In genomic region chr12:106987846-106988245, GRCh38 we compare ENCODE assay signal across 10 cellular contexts. TPM values are rescaled to one million over a fixed set of nuclear protein-coding genes. Genes with fewer than 3 reads are reported as not detected.
DNase-seq lines count a peak whose midpoint lies in the region; ATAC-seq, FAIRE-seq and TF ChIP-seq lines count a peak whose summit lies in the region.
"Had no signal": no experiment of that assay in that cellular context is flagged by ENCODE, and none has a peak within 500 bp of the region (broad histone marks: within the 10 kb centered on the region; RNA-seq: fewer than 3 reads in every experiment).

No MANE protein-coding gene starts in this region.

- no peak for ATAC-seq in central memory CD8-positive, alpha-beta T cell (replicated peaks; ENCODE audit: extremely low read depth, poor library complexity, severe bottlenecking)

- no peaks in the 10 kb centered on the region for H3K9me3 ChIP-seq in CD4-positive, alpha-beta memory T cell (ENCODE audit: control insufficient read depth in 1 of 2, low read length in 2 of 2)
- H3K9me3 ChIP-seq in HUES64 (ENCODE audit: insufficient read depth, low read depth, low read length), result no peaks in the 10 kb centered on the region
- no peaks in the 10 kb centered on the region for H3K9me3 ChIP-seq in neural cell (ENCODE audit: low read length)

- no peak overlapping the region for H2AFZ ChIP-seq in neural cell (ENCODE audit: low read depth, low read length)

- intact Hi-C loops in CD4-positive, alpha-beta memory T cell (cut with micrococcal nuclease), result loop anchor here (1.0 kb wide), 1 partner anchor 32 kb away; no protein-coding TSS in a partner anchor

- POLR2A ChIA-PET in CD4-positive, alpha-beta memory T cell (lab: Charles Lee; ENCODE audit: partially characterized antibody), result interaction anchor here (0.9 to 2.9 kb wide), 6 partner anchors 10 to 630 kb away, joined by 3 to 24 read pairs (median 3); partner anchors contain the start of genes POLR3B and TMEM263

- H3K27ac ChIP-seq in CD4-positive, alpha-beta memory T cell (ENCODE audit: low read depth, low read length), result no peak overlapping the region
- H3K27ac ChIP-seq in HUES64 (ENCODE audit: low read depth, low read length) (no peak overlapping the region), neural cell (ENCODE audit: low read length) (no peak overlapping the region)
- H3K27ac ChIP-seq: foreskin keratinocyte had no signal

- CTCF ChIA-PET in CD4-positive, alpha-beta memory T cell (lab: Charles Lee; ENCODE audit: partially characterized antibody), result interaction anchor here (1.0 to 1.9 kb wide), 2 partner anchors 32 to 104 kb away, joined by 3 to 6 read pairs; partner anchors contain the start of gene TMEM263

- peaks cover 29% of the 10 kb centered on the region for H3K4me1 ChIP-seq in CD4-positive, alpha-beta memory T cell (ENCODE audit: insufficient read depth, low read length)
- H3K4me1 ChIP-seq in HUES64 (ENCODE audit: insufficient read depth, low read length), result peaks cover 15% of the 10 kb centered on the region; the same call in 1 of the 2 replicates

- no peak for TF ChIP-seq CTCF in neural cell (IDR thresholded peaks at IDR 0.05; ENCODE audit: poor library complexity, severe bottlenecking)

- peak overlapping the region; percentile 10 to 97 (median 96) for H3K4me3 Mint-ChIP-seq in CD4-positive, alpha-beta memory T cell
- H3K4me3 Mint-ChIP-seq in central memory CD8-positive, alpha-beta T cell, result peak overlapping the region; percentile 97

- H3K27me3 Mint-ChIP-seq in CD4-positive, alpha-beta memory T cell, result no peaks in the 10 kb centered on the region
- H3K27me3 Mint-ChIP-seq in central memory CD8-positive, alpha-beta T cell, result no peaks in the 10 kb centered on the region

- no peaks in the 10 kb centered on the region for H3K79me2 ChIP-seq in neural cell (replicated peaks; ENCODE audit: insufficient read depth, low read length)

- H3F3A ChIP-seq in neural cell (ENCODE audit: insufficient read depth, low read length, poor library complexity, severe bottlenecking), result no peaks in the 10 kb centered on the region

- peaks cover 30 to 49% (median 36%) of the 10 kb centered on the region in 4 donors for H3K4me1 Mint-ChIP-seq in CD4-positive, alpha-beta memory T cell
- H3K4me1 Mint-ChIP-seq in central memory CD8-positive, alpha-beta T cell, result peaks cover 38% of the 10 kb centered on the region

- FAIRE-seq in frontal cortex (lab: Jason Lieb, UNC), result no peak

- H3K9me3 Mint-ChIP-seq in CD4-positive, alpha-beta memory T cell, result peaks cover 0 to 3% (median 0%) of the 10 kb centered on the region in 8 donors
- peaks cover 6% of the 10 kb centered on the region for H3K9me3 Mint-ChIP-seq in central memory CD8-positive, alpha-beta T cell

- TF ChIP-seq RAD21 in neural cell (conservative IDR thresholded peaks at IDR 0.05), result no peak

- H3K36me3 Mint-ChIP-seq in CD4-positive, alpha-beta memory T cell, result peaks cover 9 to 16% of the 10 kb centered on the region in 2 donors
- peaks cover 10% of the 10 kb centered on the region for H3K36me3 Mint-ChIP-seq in central memory CD8-positive, alpha-beta T cell (ENCODE audit: insufficient read depth)

- WGBS in HUES64, result 73% methylated on average over 6 of the region's 6 CpGs

- H3K4me3 ChIP-seq in CD4-positive, alpha-beta memory T cell (ENCODE audit: low read length in 2 of 2), result no peak overlapping the region
- peak overlapping the region; percentile 40 for H3K4me3 ChIP-seq in HUES64 (ENCODE audit: low read length)
- H3K4me3 ChIP-seq in neural cell (ENCODE audit: low read length), result peak overlapping the region; percentile 97

- peaks cover 3% of the 10 kb centered on the region for H3K36me3 ChIP-seq in CD4-positive, alpha-beta memory T cell (ENCODE audit: insufficient read depth, low read length)
- peaks cover 20% of the 10 kb centered on the region; the same call in 1 of the 2 replicates for H3K36me3 ChIP-seq in HUES64 (ENCODE audit: insufficient read depth, low read length)
- H3K36me3 ChIP-seq in neural cell (ENCODE audit: insufficient read depth, low read length), result peaks cover 4% of the 10 kb centered on the region

- peak overlapping the region in 2 of 7 donors; percentile 43 to 86 for H3K27ac Mint-ChIP-seq in CD4-positive, alpha-beta memory T cell
- H3K27ac Mint-ChIP-seq in central memory CD8-positive, alpha-beta T cell (ENCODE audit: low read depth), result peak overlapping the region; percentile 87

- H3K9ac ChIP-seq in HUES64 (ENCODE audit: low read depth, low read length), result no peak overlapping the region
- no peak overlapping the region for H3K9ac ChIP-seq in neural cell (ENCODE audit: low read length)

- H3K27me3 ChIP-seq in CD4-positive, alpha-beta memory T cell (ENCODE audit: insufficient read depth, low read length), result no peaks in the 10 kb centered on the region
- peaks cover 5% of the 10 kb centered on the region; the same call in 1 of the 2 replicates for H3K27me3 ChIP-seq in HUES64 (ENCODE audit: insufficient read depth, low read length)
- no peaks in the 10 kb centered on the region for H3K27me3 ChIP-seq in neural cell (ENCODE audit: insufficient read depth, low read depth, low read length)
- H3K27me3 ChIP-seq: foreskin keratinocyte had no signal

- TF ChIP-seq EP300 in neural cell (conservative IDR thresholded peaks at IDR 0.05; ENCODE audit: poor library complexity, severe bottlenecking), result no peak

- no peaks in the 10 kb centered on the region for H3K9me2 ChIP-seq in neural cell (ENCODE audit: insufficient read depth, low read length)

- H3K4me2 ChIP-seq in neural cell (ENCODE audit: low read length), result no peak overlapping the region

- no peak for DNase-seq in CD4-positive, alpha-beta memory T cell
- DNase-seq in central memory CD8-positive, alpha-beta T cell (ENCODE audit: low spot score in 2 of 2), result no peak
- no peak for DNase-seq in frontal cortex (ENCODE audit: low spot score in 2 of 2)
- no peak for DNase-seq in stimulated activated CD4-positive, alpha-beta T cell treated with anti-CD3 and anti-CD28 coated beads, Interleukin-1b, Interleukin-23, amount 100 ng/mL, for 48 hours
- DNase-seq in cerebellum (ENCODE audit: low spot score), result no peak
- no peak for DNase-seq in activated CD4-positive, alpha-beta T cell treated with anti-CD3 and anti-CD28 coated beads, Interleukin-2, amount 50 U/mL, for 4 hours
- DNase-seq: posterior cingulate gyrus had no signal

- no peaks in the 10 kb centered on the region for H4K20me1 ChIP-seq in neural cell (ENCODE audit: insufficient read depth)

TF ChIP-seq in neural cell, 6 proteins besides CTCF, POLR2A, EP300 and RAD21:
- TF ChIP-seq REST (IDR thresholded peaks at IDR 0.05; ENCODE audit: borderline replicate concordance), result no peak
- TF ChIP-seq MXI1 (conservative IDR thresholded peaks at IDR 0.05; ENCODE audit: poor library complexity, severe bottlenecking), result no peak
- TF ChIP-seq EZH2 (IDR thresholded peaks at IDR 0.05; ENCODE audit: borderline replicate concordance, insufficient read depth, low read length, poor library complexity, severe bottlenecking), result no peak
- TF ChIP-seq TAF1 (IDR thresholded peaks at IDR 0.05; ENCODE audit: low read depth), result no peak
- TF ChIP-seq SMC3 (conservative IDR thresholded peaks at IDR 0.05; ENCODE audit: poor library complexity), result no peak
- TF ChIP-seq POLR2AphosphoS5 (IDR thresholded peaks at IDR 0.05), result no peak
TF ChIP-seq in neural cell: peak in this region for 0.

RNA-seq across cellular contexts. Expression of gene MTERF2, which starts 0.9 kb away (rescaled TPM):
- 10 to 100 TPM; 12.0 TPM for total RNA-seq in CD4-positive, alpha-beta memory T cell
- 1 to 10 TPM; 5.6 to 8.5 TPM for polyA plus RNA-seq in CD4-positive, alpha-beta memory T cell
- 7.8 TPM for polyA plus RNA-seq in HUES64 (2013, experiment 1 of 2)
- 11.4 TPM for polyA plus RNA-seq in HUES64 (2013, experiment 2 of 2)
- 47.8 and 49.0 TPM in 2 replicates for polyA plus RNA-seq in neural cell
- 20.0 and 20.3 TPM in 2 replicates for polyA minus RNA-seq in neural cell
- total RNA-seq in frontal cortex (18.3 TPM), cerebellum (22.4 TPM)

RNA-seq across cellular contexts. Expression of gene TMEM263, which starts 32.1 kb away (rescaled TPM):
- total RNA-seq in CD4-positive, alpha-beta memory T cell, result 10 to 100 TPM; 31.2 to 32.9 TPM
- polyA plus RNA-seq in CD4-positive, alpha-beta memory T cell, result 10 to 100 TPM; 28.4 to 30.1 TPM
- polyA plus RNA-seq in HUES64 (2013, experiment 1 of 2), result 8.7 TPM
- polyA plus RNA-seq in HUES64 (2013, experiment 2 of 2), result 12.4 TPM
- 25.9 and 27.1 TPM in 2 replicates for polyA plus RNA-seq in neural cell
- polyA minus RNA-seq in neural cell, result 39.9 and 40.5 TPM in 2 replicates
- total RNA-seq in frontal cortex, result 36.3 TPM
- total RNA-seq in cerebellum, result 44.4 TPM

Comparison
In these comparisons a context has a peak if more than half of its experiments do, and no peak if none do; other contexts are left out.
1. H3K4me3 ChIP-seq: peak in HUES64 (single experiment) and neural cell (single experiment); none in CD4-positive, alpha-beta memory T cell (0 of 2).